In the genomic region with DNA sequence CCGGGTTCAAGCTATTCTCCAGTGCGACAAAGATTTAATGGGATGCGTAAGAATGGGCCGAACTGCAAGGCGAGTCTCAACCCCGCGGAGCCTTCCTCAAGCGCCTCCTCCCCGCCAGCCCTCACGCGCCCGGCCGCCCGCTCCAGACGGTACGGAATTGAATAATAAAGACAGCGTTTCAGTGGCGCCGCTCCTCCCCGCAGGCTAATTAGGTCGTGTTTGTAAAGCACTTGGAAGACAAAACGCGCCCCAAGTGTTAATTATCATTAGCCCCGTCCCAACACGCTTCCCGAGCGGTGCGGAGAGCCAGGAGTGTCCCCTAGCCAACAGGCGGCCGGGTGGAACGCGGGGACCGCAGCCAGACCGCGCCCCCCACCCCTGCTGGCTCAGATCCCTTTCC, we compare ENCODE assay signal across 14 cellular contexts.
DNase-seq lines count a peak whose midpoint lies in the region; ATAC-seq, FAIRE-seq and TF ChIP-seq lines count a peak whose summit lies in the region.
"Had no signal": no experiment of that assay in that cellular context is flagged by ENCODE, and none has a peak within 500 bp of the region (broad histone marks: within the 10 kb centered on the region; RNA-seq: fewer than 3 reads in every experiment).

No MANE protein-coding gene starts in this region.

- 0 out of 3 replicates have a peak overlapping the region, but pooled peaks have one; percentile 24 for H3K4me3 ChIP-seq in A549
- H3K4me3 ChIP-seq: PC-9, upper lobe of left lung had no signal

- no peaks in the 10 kb centered on the region for H3K9me3 ChIP-seq in A549
- H3K9me3 ChIP-seq: upper lobe of left lung had no signal

- in situ Hi-C loops in G401 (cut with HindIII; ENCODE audit: low sequenced_read_pairs), result no loop called here

- TF ChIP-seq EP300 in A549 (IDR thresholded peaks at IDR 0.05), result no peak

- no peak for FAIRE-seq in A549 (lab: Jason Lieb, UNC)

- CTCF ChIA-PET in A549 (lab: Yijun Ruan, JAX), result no interaction called here

- peak overlapping the region in 4 of 5 experiments; percentile 72 to 81 (median 78) for H3K4me3 Mint-ChIP-seq in brain
- no peak overlapping the region for H3K4me3 Mint-ChIP-seq in activated T-helper 2 cell treated with anti-CD3 and anti-CD28 coated beads, Interferon-gamma antibody, Interleukin-2, Interleukin-4, amounts not matched to agents 10 μg/mL and 5 μg/mL and 100 μg/mL, durations not matched to agents 14 hours and 24 hours and 36 hours (ENCODE audit: low read depth)

- H3K4me1 ChIP-seq in A549, result no peaks in the 10 kb centered on the region

- no peak for DNase-seq in A549 (ENCODE audit: low read depth in 1 of 2, low spot score in 1 of 2)
- peak; percentile 90 for DNase-seq in NCI-H146 (lab: John Stamatoyannopoulos, UW)
- peak; percentile 65 for DNase-seq in islet precursor cell
- DNase-seq in cortex of kidney (lab: John Stamatoyannopoulos, UW), result no peak
- DNase-seq in G401 (ENCODE audit: low spot score), result no peak
- DNase-seq in activated T-helper 2 cell treated with anti-CD3 and anti-CD28 coated beads, Interferon-gamma antibody, Interleukin-2, Interleukin-4, amounts not matched to agents 10 μg/mL and 5 μg/mL and 100 μg/mL, durations not matched to agents 14 hours and 24 hours and 36 hours (ENCODE audit: low spot score), result no peak
- DNase-seq in activated CD8-positive, alpha-beta memory T cell treated with anti-CD3 and anti-CD28 coated beads, Interleukin-2, amount 50 U/mL, for 48 hours, result no peak
- DNase-seq: GDM1, mesenchymal stem cell, PC-9, T-helper 2 cell had no signal

- no peak for TF ChIP-seq POLR2A in A549 (IDR thresholded peaks at IDR 0.05; ENCODE audit: low read length)

- TF ChIP-seq RAD21 in A549 (conservative IDR thresholded peaks at IDR 0.05 in 1 of 2, IDR thresholded peaks at IDR 0.05 in 1 of 2), result no peak

- POLR2A ChIA-PET in A549 (lab: Yijun Ruan, JAX), result no interaction called here

- intact Hi-C loops in activated T-helper 2 cell treated with anti-CD3 and anti-CD28 coated beads, Interferon-gamma antibody, Interleukin-2, Interleukin-4, amounts not matched to agents 10 μg/mL and 5 μg/mL and 100 μg/mL, durations not matched to agents 14 hours and 24 hours and 36 hours (cut with micrococcal nuclease), result no loop called here

- H3K4me1 Mint-ChIP-seq in brain, result peaks cover 70% of the 10 kb centered on the region
- H3K4me1 Mint-ChIP-seq in activated T-helper 2 cell treated with anti-CD3 and anti-CD28 coated beads, Interferon-gamma antibody, Interleukin-2, Interleukin-4, amounts not matched to agents 10 μg/mL and 5 μg/mL and 100 μg/mL, durations not matched to agents 14 hours and 24 hours and 36 hours (ENCODE audit: low read depth), result no peaks in the 10 kb centered on the region

- peaks cover 0 to 4% (median 0%) of the 10 kb centered on the region in 5 experiments for H3K9me3 Mint-ChIP-seq in brain
- no peaks in the 10 kb centered on the region for H3K9me3 Mint-ChIP-seq in activated T-helper 2 cell treated with anti-CD3 and anti-CD28 coated beads, Interferon-gamma antibody, Interleukin-2, Interleukin-4, amounts not matched to agents 10 μg/mL and 5 μg/mL and 100 μg/mL, durations not matched to agents 14 hours and 24 hours and 36 hours
- H3K9me3 Mint-ChIP-seq: activated naive CD4-positive, alpha-beta T cell treated with anti-CD3 and anti-CD28 coated beads, Interleukin-2, amount 50 U/mL, for 72 hours had no signal

- no peak; a peak in 1 of 6 replicates for ATAC-seq in A549
- ATAC-seq: activated naive CD4-positive, alpha-beta T cell treated with anti-CD3 and anti-CD28 coated beads, Interleukin-2, amount 50 U/mL, for 72 hours had no signal

- peak overlapping the region; percentile 61 for H3K4me2 ChIP-seq in A549
- H3K4me2 ChIP-seq: PC-9 had no signal

- no peaks in the 10 kb centered on the region for H3K36me3 Mint-ChIP-seq in brain
- H3K36me3 Mint-ChIP-seq in activated T-helper 2 cell treated with anti-CD3 and anti-CD28 coated beads, Interferon-gamma antibody, Interleukin-2, Interleukin-4, amounts not matched to agents 10 μg/mL and 5 μg/mL and 100 μg/mL, durations not matched to agents 14 hours and 24 hours and 36 hours (ENCODE audit: low read depth), result no peaks in the 10 kb centered on the region
- H3K36me3 Mint-ChIP-seq: activated naive CD4-positive, alpha-beta T cell treated with anti-CD3 and anti-CD28 coated beads, Interleukin-2, amount 50 U/mL, for 72 hours had no signal

- peaks cover 48% of the 10 kb centered on the region for H3K27me3 Mint-ChIP-seq in brain
- H3K27me3 Mint-ChIP-seq in activated T-helper 2 cell treated with anti-CD3 and anti-CD28 coated beads, Interferon-gamma antibody, Interleukin-2, Interleukin-4, amounts not matched to agents 10 μg/mL and 5 μg/mL and 100 μg/mL, durations not matched to agents 14 hours and 24 hours and 36 hours (ENCODE audit: low read depth), result peaks cover 61% of the 10 kb centered on the region

- H3K27ac Mint-ChIP-seq in brain, result peak overlapping the region in 3 of 5 experiments; percentile 25 to 73 (median 46)
- H3K27ac Mint-ChIP-seq in activated T-helper 2 cell treated with anti-CD3 and anti-CD28 coated beads, Interferon-gamma antibody, Interleukin-2, Interleukin-4, amounts not matched to agents 10 μg/mL and 5 μg/mL and 100 μg/mL, durations not matched to agents 14 hours and 24 hours and 36 hours, result no peak overlapping the region
- H3K27ac Mint-ChIP-seq: activated naive CD4-positive, alpha-beta T cell treated with anti-CD3 and anti-CD28 coated beads, Interleukin-2, amount 50 U/mL, for 72 hours had no signal

- TF ChIP-seq CTCF in A549 (IDR thresholded peaks at IDR 0.05), result no peak
- no peak for TF ChIP-seq CTCF in brain (conservative IDR thresholded peaks at IDR 0.05)

- WGBS in A549 (ENCODE audit: missing lambda C conversion rate), result 3% methylated on average over 22 of the region's 35 CpGs

- H3K27ac ChIP-seq in A549, result no peak overlapping the region
- H3K27ac ChIP-seq: PC-9, upper lobe of left lung had no signal

TF ChIP-seq in A549, 52 proteins besides CTCF, POLR2A, EP300 and RAD21 (continues in another document):
- TF ChIP-seq TFCP2L1 (CRISPR knock-in tag; IDR thresholded peaks at IDR 0.05) (no peak), JUN (IDR thresholded peaks at IDR 0.05) (no peak), KDM1A (IDR thresholded peaks at IDR 0.05; ENCODE audit: low read depth) (no peak), HDAC2 (IDR thresholded peaks at IDR 0.05) (no peak), NR3C1 (IDR thresholded peaks at IDR 0.05) (no peak), POLR2AphosphoS2 (conservative IDR thresholded peaks at IDR 0.05; ENCODE audit: low read length) (no peak), ESRRA (IDR thresholded peaks at IDR 0.05; ENCODE audit: borderline replicate concordance, low read length) (no peak), HOXB13 (CRISPR knock-in tag; IDR thresholded peaks at IDR 0.05; ENCODE audit: low read depth) (no peak), ZFP36 (IDR thresholded peaks at IDR 0.05; ENCODE audit: borderline replicate concordance, partially characterized antibody) (no peak), EHMT2 (IDR thresholded peaks at IDR 0.05; ENCODE audit: low read depth) (no peak), CBX2 (IDR thresholded peaks at IDR 0.05; ENCODE audit: borderline replicate concordance, low read depth) (no peak), GATA3 (IDR thresholded peaks at IDR 0.05; ENCODE audit: borderline replicate concordance) (no peak), FOSL2 (IDR thresholded peaks at IDR 0.05) (no peak), FOSL2 (CRISPR knock-in tag; IDR thresholded peaks at IDR 0.05) (no peak)
- TF ChIP-seq, protein P1, sequence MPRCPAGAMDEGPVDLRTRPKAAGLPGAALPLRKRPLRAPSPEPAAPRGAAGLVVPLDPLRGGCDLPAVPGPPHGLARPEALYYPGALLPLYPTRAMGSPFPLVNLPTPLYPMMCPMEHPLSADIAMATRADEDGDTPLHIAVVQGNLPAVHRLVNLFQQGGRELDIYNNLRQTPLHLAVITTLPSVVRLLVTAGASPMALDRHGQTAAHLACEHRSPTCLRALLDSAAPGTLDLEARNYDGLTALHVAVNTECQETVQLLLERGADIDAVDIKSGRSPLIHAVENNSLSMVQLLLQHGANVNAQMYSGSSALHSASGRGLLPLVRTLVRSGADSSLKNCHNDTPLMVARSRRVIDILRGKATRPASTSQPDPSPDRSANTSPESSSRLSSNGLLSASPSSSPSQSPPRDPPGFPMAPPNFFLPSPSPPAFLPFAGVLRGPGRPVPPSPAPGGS (IDR thresholded peaks at IDR 0.05), result no peak
- TF ChIP-seq, protein P2, sequence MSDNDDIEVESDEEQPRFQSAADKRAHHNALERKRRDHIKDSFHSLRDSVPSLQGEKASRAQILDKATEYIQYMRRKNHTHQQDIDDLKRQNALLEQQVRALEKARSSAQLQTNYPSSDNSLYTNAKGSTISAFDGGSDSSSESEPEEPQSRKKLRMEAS (IDR thresholded peaks at IDR 0.05), result no peak
- TF ChIP-seq, protein P3, sequence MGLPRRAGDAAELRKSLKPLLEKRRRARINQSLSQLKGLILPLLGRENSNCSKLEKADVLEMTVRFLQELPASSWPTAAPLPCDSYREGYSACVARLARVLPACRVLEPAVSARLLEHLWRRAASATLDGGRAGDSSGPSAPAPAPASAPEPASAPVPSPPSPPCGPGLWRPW (IDR thresholded peaks at IDR 0.05), result no peak
- TF ChIP-seq, protein P4, sequence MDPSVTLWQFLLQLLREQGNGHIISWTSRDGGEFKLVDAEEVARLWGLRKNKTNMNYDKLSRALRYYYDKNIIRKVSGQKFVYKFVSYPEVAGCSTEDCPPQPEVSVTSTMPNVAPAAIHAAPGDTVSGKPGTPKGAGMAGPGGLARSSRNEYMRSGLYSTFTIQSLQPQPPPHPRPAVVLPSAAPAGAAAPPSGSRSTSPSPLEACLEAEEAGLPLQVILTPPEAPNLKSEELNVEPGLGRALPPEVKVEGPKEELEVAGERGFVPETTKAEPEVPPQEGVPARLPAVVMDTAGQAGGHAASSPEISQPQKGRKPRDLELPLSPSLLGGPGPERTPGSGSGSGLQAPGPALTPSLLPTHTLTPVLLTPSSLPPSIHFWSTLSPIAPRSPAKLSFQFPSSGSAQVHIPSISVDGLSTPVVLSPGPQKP (IDR thresholded peaks at IDR 0.05; ENCODE audit: low read depth, low read length), result no peak
- TF ChIP-seq, protein P5, sequence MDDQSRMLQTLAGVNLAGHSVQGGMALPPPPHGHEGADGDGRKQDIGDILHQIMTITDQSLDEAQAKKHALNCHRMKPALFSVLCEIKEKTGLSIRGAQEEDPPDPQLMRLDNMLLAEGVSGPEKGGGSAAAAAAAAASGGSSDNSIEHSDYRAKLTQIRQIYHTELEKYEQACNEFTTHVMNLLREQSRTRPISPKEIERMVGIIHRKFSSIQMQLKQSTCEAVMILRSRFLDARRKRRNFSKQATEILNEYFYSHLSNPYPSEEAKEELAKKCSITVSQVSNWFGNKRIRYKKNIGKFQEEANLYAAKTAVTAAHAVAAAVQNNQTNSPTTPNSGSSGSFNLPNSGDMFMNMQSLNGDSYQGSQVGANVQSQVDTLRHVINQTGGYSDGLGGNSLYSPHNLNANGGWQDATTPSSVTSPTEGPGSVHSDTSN (IDR thresholded peaks at IDR 0.05), result no peak

Comparison
In these comparisons a context has a peak if more than half of its experiments do, and no peak if none do; other contexts are left out.
1. DNase-seq: peak in NCI-H146 (single experiment) and islet precursor cell (single experiment); none in A549 (0 of 2), cortex of kidney (single experiment), G401 (single experiment), activated T-helper 2 cell treated with anti-CD3 and anti-CD28 coated beads, Interferon-gamma antibody, Interleukin-2, Interleukin-4, amounts not matched to agents 10 μg/mL and 5 μg/mL and 100 μg/mL, durations not matched to agents 14 hours and 24 hours and 36 hours (single experiment) and activated CD8-positive, alpha-beta memory T cell treated with anti-CD3 and anti-CD28 coated beads, Interleukin-2, amount 50 U/mL, for 48 hours (single experiment).